In the genomic region with DNA sequence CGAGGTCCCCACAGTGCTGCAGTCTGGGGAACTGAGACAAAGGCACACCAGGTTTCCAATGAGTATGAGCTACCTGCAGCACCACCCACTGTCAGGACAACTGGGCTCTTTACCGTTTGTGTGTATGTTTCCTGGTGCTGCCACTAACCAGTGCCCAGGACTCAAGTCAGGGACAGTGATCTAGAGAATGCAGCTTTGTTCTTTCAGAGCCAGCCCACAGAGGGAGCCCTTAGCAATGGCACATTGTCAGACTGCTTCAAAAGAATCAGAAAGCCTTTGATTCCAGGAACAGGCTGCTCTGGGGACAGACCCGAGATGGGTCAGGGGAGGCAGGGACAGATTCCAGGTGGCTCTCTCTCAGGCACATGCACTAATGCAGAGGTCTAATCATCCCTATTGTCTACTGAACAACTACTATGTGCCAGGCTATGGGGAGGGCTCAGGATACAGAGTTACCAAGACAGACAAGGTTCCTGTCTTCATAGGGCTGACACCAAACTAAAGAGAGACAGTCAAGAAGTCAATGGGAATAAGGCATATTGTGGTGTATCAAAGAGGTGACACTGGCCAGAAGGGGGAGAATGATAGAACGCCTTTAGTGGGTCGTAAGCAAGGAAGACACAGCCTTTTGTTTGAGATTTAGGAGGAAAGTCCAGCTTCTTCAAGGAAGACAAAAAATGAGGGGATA, we compare ENCODE assay signal across 10 cellular contexts.
DNase-seq lines count a peak whose midpoint lies in the region; ATAC-seq and TF ChIP-seq lines count a peak whose summit lies in the region.
"Had no signal": no experiment of that assay in that cellular context is flagged by ENCODE, and none has a peak within 500 bp of the region (broad histone marks: within the 10 kb centered on the region; RNA-seq: fewer than 3 reads in every experiment).

No MANE protein-coding gene starts in this region.

- TF ChIP-seq CTCF in AG09309 (IDR thresholded peaks at IDR 0.05; ENCODE audit: control insufficient read depth, insufficient read depth, low read depth, low read length, missing control alignments): peak; percentile 21
- peak; percentile 40 for TF ChIP-seq CTCF in GM12865 (IDR thresholded peaks at IDR 0.05; ENCODE audit: insufficient read depth, low read depth, low read length, missing control alignments)

- ATAC-seq in T-helper 17 cell: peak; percentile 25
- no peak for ATAC-seq in HG02852 (IDR thresholded peaks at IDR 0.05; ENCODE audit: unreplicated experiment)
- ATAC-seq: activated CD4-positive, CD25-positive, alpha-beta regulatory T cell treated with anti-CD3 and anti-CD28 coated beads, Interleukin-2, amount 50 U/mL, for 24 hours had no signal

- POLR2A ChIA-PET in activated CD4-positive, alpha-beta memory T cell treated with anti-CD3 and anti-CD28 coated beads, Interleukin-2, amount 10 ng/mL, durations not matched to agents 7 days and 5 days (lab: Charles Lee): no interaction called here

- H3K27me3 Mint-ChIP-seq in T-helper 17 cell: peaks cover 62% of the 10 kb centered on the region
- H3K27me3 Mint-ChIP-seq in activated CD4-positive, alpha-beta memory T cell treated with anti-CD3 and anti-CD28 coated beads, Interleukin-2, amount 10 ng/mL, durations not matched to agents 7 days and 5 days: peaks cover 34% of the 10 kb centered on the region

- H3K27ac Mint-ChIP-seq in T-helper 17 cell: no peak overlapping the region
- H3K27ac Mint-ChIP-seq in activated CD4-positive, alpha-beta memory T cell treated with anti-CD3 and anti-CD28 coated beads, Interleukin-2, amount 10 ng/mL, durations not matched to agents 7 days and 5 days: no peak overlapping the region

- DNase-seq in AG09309 (ENCODE audit: low read depth) (no peak), GM12865 (ENCODE audit: low read depth) (peak; percentile 61), T-helper 17 cell (no peak), islet precursor cell (peak; percentile 82), KG1 (lab: John Stamatoyannopoulos, UW) (no peak), NCI-H1092 (lab: John Stamatoyannopoulos, UW) (no peak)
- no peak for DNase-seq in activated CD4-positive, alpha-beta memory T cell treated with anti-CD3 and anti-CD28 coated beads, Interleukin-2, amount 10 ng/mL, durations not matched to agents 7 days and 5 days

- no peaks in the 10 kb centered on the region for H3K36me3 Mint-ChIP-seq in T-helper 17 cell (ENCODE audit: low read depth)
- no peaks in the 10 kb centered on the region for H3K36me3 Mint-ChIP-seq in activated CD4-positive, alpha-beta memory T cell treated with anti-CD3 and anti-CD28 coated beads, Interleukin-2, amount 10 ng/mL, durations not matched to agents 7 days and 5 days (ENCODE audit: low read depth)

- no peak overlapping the region for H3K4me3 Mint-ChIP-seq in T-helper 17 cell
- no peak overlapping the region for H3K4me3 Mint-ChIP-seq in activated CD4-positive, alpha-beta memory T cell treated with anti-CD3 and anti-CD28 coated beads, Interleukin-2, amount 10 ng/mL, durations not matched to agents 7 days and 5 days
- H3K4me3 Mint-ChIP-seq: central memory CD8-positive, alpha-beta T cell had no signal

- no peaks in the 10 kb centered on the region for H3K9me3 Mint-ChIP-seq in activated CD4-positive, alpha-beta memory T cell treated with anti-CD3 and anti-CD28 coated beads, Interleukin-2, amount 10 ng/mL, durations not matched to agents 7 days and 5 days
- H3K9me3 Mint-ChIP-seq: central memory CD8-positive, alpha-beta T cell had no signal

- H3K4me1 Mint-ChIP-seq in T-helper 17 cell: peaks cover 3% of the 10 kb centered on the region
- peaks cover 6% of the 10 kb centered on the region for H3K4me1 Mint-ChIP-seq in activated CD4-positive, alpha-beta memory T cell treated with anti-CD3 and anti-CD28 coated beads, Interleukin-2, amount 10 ng/mL, durations not matched to agents 7 days and 5 days
- H3K4me1 Mint-ChIP-seq: central memory CD8-positive, alpha-beta T cell had no signal

- no peaks in the 10 kb centered on the region for H3K9me3 ChIP-seq in T-helper 17 cell (ENCODE audit: control insufficient read depth, low read length, poor library complexity, severe bottlenecking)

- H3K4me3 ChIP-seq in AG09309 (ENCODE audit: control insufficient read depth, low read depth, low read length) (no peak overlapping the region), GM12865 (ENCODE audit: low read depth, low read length) (no peak overlapping the region)

- CTCF ChIA-PET in activated CD4-positive, alpha-beta memory T cell treated with anti-CD3 and anti-CD28 coated beads, Interleukin-2, amount 10 ng/mL, durations not matched to agents 7 days and 5 days (lab: Charles Lee): no interaction called here

Comparison
In these comparisons a context has a peak if more than half of its experiments do, and no peak if none do; other contexts are left out.
1. DNase-seq: peak in GM12865 (single experiment) and islet precursor cell (single experiment); none in AG09309 (single experiment), T-helper 17 cell (0 of 3), activated CD4-positive, alpha-beta memory T cell treated with anti-CD3 and anti-CD28 coated beads, Interleukin-2, amount 10 ng/mL, durations not matched to agents 7 days and 5 days (single experiment), KG1 (single experiment) and NCI-H1092 (single experiment).